ENCODE assay signal across 6 cellular contexts in genomic region chr1:6198646-6199297, GRCh38.
DNase-seq lines count a peak whose midpoint lies in the region; ATAC-seq and TF ChIP-seq lines count a peak whose summit lies in the region.

No MANE protein-coding gene starts in this region.

- no peaks in the 10 kb centered on the region for H3K9me3 ChIP-seq in neutrophil

- H3K27me3 ChIP-seq in neutrophil, result peaks cover 28% of the 10 kb centered on the region

- H3K27ac ChIP-seq in neutrophil, result peak overlapping the region; percentile 57

- peaks cover 14 to 24% of the 10 kb centered on the region in 2 experiments for H3K4me1 ChIP-seq in neutrophil (ENCODE audit: control insufficient read depth in 1 of 2, insufficient read depth in 1 of 2, low read depth in 1 of 2, low read length in 1 of 2)

- H3K36me3 ChIP-seq in neutrophil, result peaks cover 11% of the 10 kb centered on the region

- peak; percentile 25 for ATAC-seq in GM18867 (IDR thresholded peaks at IDR 0.05; ENCODE audit: unreplicated experiment)
- ATAC-seq in HG03342 (IDR thresholded peaks at IDR 0.05; ENCODE audit: unreplicated experiment), result peak; percentile 26

- TF ChIP-seq CTCF in cardiac fibroblast (IDR thresholded peaks at IDR 0.05; ENCODE audit: low read depth, low read length) (no peak), neutrophil (IDR thresholded peaks at IDR 0.05) (no peak)

- H3K4me3 ChIP-seq in cardiac fibroblast (replicated peaks in 1 of 2; ENCODE audit: low read depth in 2 of 2, low read length in 2 of 2) (peak overlapping the region; percentile 97 to 98), neutrophil (ENCODE audit: low read depth in 1 of 2, low read length in 1 of 2) (peak overlapping the region; percentile 73 to 74)

- DNase-seq in cardiac fibroblast (ENCODE audit: low read depth in 2 of 2) (no peak), ecto neural progenitor cell (ENCODE audit: low spot score) (no peak)
- DNase-seq in effector CD4-positive, alpha-beta T cell, result no peak
